Comparison of ENCODE assay signal across 8 cellular contexts in the genomic region with DNA sequence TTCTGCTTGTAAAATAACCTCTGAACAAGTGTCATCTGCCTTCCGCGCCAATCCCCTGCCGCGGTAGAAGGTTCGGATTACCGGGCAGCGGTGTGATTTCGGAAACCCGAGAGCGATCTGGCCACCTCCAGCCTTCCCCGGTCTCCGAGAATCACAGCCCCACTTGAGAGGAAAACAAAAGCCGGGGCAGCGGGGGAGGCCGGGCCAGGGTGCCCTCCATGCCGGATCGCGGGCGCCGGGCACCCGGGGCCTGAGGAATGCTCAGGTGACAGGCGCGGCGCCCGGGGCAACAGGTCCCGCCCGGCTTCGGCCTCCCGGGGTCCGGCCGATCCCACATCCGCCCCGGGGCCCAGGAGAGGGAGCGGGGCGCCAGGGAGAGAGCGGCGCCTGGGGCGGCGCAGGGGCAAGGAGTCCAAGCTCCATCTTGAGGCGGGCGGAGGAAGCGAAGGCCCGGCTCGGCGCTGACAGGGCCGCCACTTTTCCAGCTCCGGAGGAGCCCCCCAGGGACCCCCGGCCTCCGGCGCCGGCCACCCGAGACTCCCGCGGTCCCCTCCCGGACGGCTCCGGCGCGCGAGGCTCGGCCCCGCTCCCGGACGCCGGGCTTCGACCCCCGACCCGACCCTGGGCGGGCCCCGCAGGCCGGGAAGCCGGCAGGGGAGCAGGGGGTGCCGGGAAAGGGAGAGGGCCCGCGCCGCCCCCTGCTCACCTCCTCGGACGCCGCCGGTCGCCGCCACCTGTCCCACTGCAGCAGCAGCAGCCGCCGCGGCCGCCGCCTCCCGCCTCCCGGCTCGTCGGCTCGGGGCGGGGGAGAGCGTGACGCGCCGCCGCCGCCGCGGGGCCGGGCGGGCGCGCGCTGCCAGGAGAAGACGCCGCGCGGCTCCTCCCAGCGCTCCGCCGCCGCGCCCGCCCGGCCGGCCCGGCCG. TPM values are rescaled to one million over a fixed set of nuclear protein-coding genes. Genes with fewer than 3 reads are reported as not detected.
DNase-seq lines count a peak whose midpoint lies in the region; ATAC-seq and TF ChIP-seq lines count a peak whose summit lies in the region.

A gene (minus strand): TSS at position 855 of the 923 bp plus-strand sequence. CDS start 42,217 bp downstream, outside the sequence.

- H2AFZ ChIP-seq in Karpas-422 (ENCODE audit: low read length), result peak within 1 kb of the TSS; percentile 90

- H3K36me3 ChIP-seq in Karpas-422 (ENCODE audit: insufficient read depth, low read length), result no peaks in the 10 kb centered on the region
- no peaks in the 10 kb centered on the region for H3K36me3 ChIP-seq in sigmoid colon

- in situ Hi-C loops in astrocyte of the cerebellum (cut with HindIII; ENCODE audit: low sequenced_read_pairs), result no loop called here

- WGBS in sigmoid colon, 2 donors, result 0% methylated on average over 120 of the region's 120 CpGs

- H3K9me3 ChIP-seq in Karpas-422 (ENCODE audit: low read length), result no peaks in the 10 kb centered on the region
- no peaks in the 10 kb centered on the region for H3K9me3 ChIP-seq in sigmoid colon

- H3K9me2 ChIP-seq in Karpas-422 (replicated peaks; ENCODE audit: insufficient read depth, low read length), result no peaks in the 10 kb centered on the region

- peak within 1 kb of the TSS; percentile 91 for H3K4me2 ChIP-seq in Karpas-422 (ENCODE audit: low read depth, low read length, poor library complexity, severe bottlenecking)

- H3K27ac ChIP-seq in Karpas-422 (ENCODE audit: low read length), result no peak within 1 kb of the TSS
- H3K27ac ChIP-seq in sigmoid colon, result peak within 1 kb of the TSS; percentile 97 to 100 (median 100)

- no peaks in the 10 kb centered on the region for H4K20me1 ChIP-seq in Karpas-422 (ENCODE audit: insufficient read depth, low read depth, low read length)

- ATAC-seq in GM21528 (IDR thresholded peaks at IDR 0.05; ENCODE audit: low FRiP score, unreplicated experiment) (peak; percentile 63), HG03457 (IDR thresholded peaks at IDR 0.05; ENCODE audit: unreplicated experiment) (no peak)

- intact Hi-C loops in sigmoid colon (cut with DNase I), result loop anchor here (1.0 to 5.0 kb wide), 3 partner anchors 22 to 60 kb away; no protein-coding TSS in a partner anchor

- TF ChIP-seq EP300 in sigmoid colon (IDR thresholded peaks at IDR 0.05), result no peak

- TF ChIP-seq CTCF in astrocyte of the cerebellum (IDR thresholded peaks at IDR 0.05; ENCODE audit: low read depth, low read length, missing control alignments) (peak; percentile 52), sigmoid colon (IDR thresholded peaks at IDR 0.05) (peak in 3 of 4 experiments; percentile 12 to 55 (median 20))

- H3K9ac ChIP-seq in Karpas-422 (ENCODE audit: low read length), result peak within 1 kb of the TSS; percentile 73

- no peak for TF ChIP-seq POLR2A in sigmoid colon (IDR thresholded peaks at IDR 0.05)

- H3K4me1 ChIP-seq in Karpas-422 (ENCODE audit: low read length), result peaks cover 30% of the 10 kb centered on the region
- peaks cover 0 to 54% (median 47%) of the 10 kb centered on the region in 4 donors for H3K4me1 ChIP-seq in sigmoid colon

- H3K27me3 ChIP-seq in Karpas-422 (ENCODE audit: low read length) (no peaks in the 10 kb centered on the region), sigmoid colon (no peaks in the 10 kb centered on the region)

- H3K79me2 ChIP-seq in Karpas-422 (ENCODE audit: low read length), result no peaks in the 10 kb centered on the region

- DNase-seq in EL (peak; percentile 83), Karpas-422 (peak; percentile 72), T-helper 2 cell (peak; percentile 37 to 75 (median 51)), astrocyte of the cerebellum (ENCODE audit: low read depth) (no peak), hippocampal formation (lab: John Stamatoyannopoulos, UW) (peak; percentile 27 to 45), sigmoid colon (peak; percentile 82)

- H3K4me3 ChIP-seq in Karpas-422 (ENCODE audit: low read length) (peak within 1 kb of the TSS; percentile 83), astrocyte of the cerebellum (ENCODE audit: low read depth, low read length) (peak within 1 kb of the TSS; percentile 85), sigmoid colon (peak within 1 kb of the TSS; percentile 78 to 99 (median 88))

RNA-seq across cellular contexts. Expression of the gene that starts here (rescaled TPM):
- 16.0 and 18.0 TPM in 2 replicates for total RNA-seq in Karpas-422 (2014; rRNA removed; shearing (Covaris generic); ENCODE audit: low replicate concordance)
- total RNA-seq in sigmoid colon, result 100 to 1,000 TPM; 159 to 257 (median 196) TPM
- polyA plus RNA-seq in sigmoid colon, result 10 to 100 TPM; 16.8 to 20.1 (median 19.5) TPM
